Comparison of ENCODE assay signal across 30 cellular contexts in genomic region chr9:133805876-133806622, GRCh38.
"Had no signal": no experiment of that assay in that cellular context is flagged by ENCODE, and none has a peak within 500 bp of the region (broad histone marks: within the 10 kb centered on the region; RNA-seq: fewer than 3 reads in every experiment).

No MANE protein-coding gene starts in this region.

- H3K4me1 Mint-ChIP-seq: naive thymus-derived CD8-positive, alpha-beta T cell; neural crest cell had no signal

- H3K9ac ChIP-seq: parathyroid adenoma had no signal

- H3K36me3 Mint-ChIP-seq: naive thymus-derived CD8-positive, alpha-beta T cell; natural killer cell treated with Interleukin-12 subunit alpha and Interleukin-12 subunit beta and Interleukin-15 and Interleukin-18, amount 100 ng/mL, for 72 hours had no signal

- H3K9me3 Mint-ChIP-seq: naive thymus-derived CD8-positive, alpha-beta T cell; natural killer cell treated with Interleukin-12 subunit alpha and Interleukin-12 subunit beta and Interleukin-15 and Interleukin-18, amount 100 ng/mL, for 72 hours; nephron progenitor cell; neural crest cell; stimulated activated memory B cell treated with anti-CD40 and anti-IgM and Interleukin-4, amounts not matched to agents 10 μg/mL and 1 μg/mL and 100 μg/mL, for 72 hours; stimulated activated naive CD8-positive, alpha-beta T cell treated with anti-CD3 and anti-CD28 coated beads, Interleukin-15, Interleukin-2, amounts not matched to agents 100 ng/mL and 50 ng/mL, for 24 hours had no signal

- H3K36me3 ChIP-seq: ovary, thoracic aorta, vagina had no signal

- DNase-seq: naive thymus-derived CD8-positive, alpha-beta T cell; nephron progenitor cell; occipital lobe; ovary; posterior cingulate gyrus; psoas muscle; spleen; stimulated activated CD4-positive, alpha-beta T cell treated with anti-CD3 and anti-CD28 coated beads, Interleukin-12 subunit alpha, Interleukin-12 subunit beta, amount 100 ng/mL, for 4 hours; stimulated activated CD4-positive, alpha-beta T cell treated with anti-CD3 and anti-CD28 coated beads, Interleukin-1b, Interleukin-23, amount 100 ng/mL, for 48 hours; stimulated activated CD4-positive, alpha-beta T cell treated with anti-CD3 and anti-CD28 coated beads, Interleukin-4, amount 100 ng/mL, for 1 hour; stimulated activated CD4-positive, alpha-beta T cell treated with anti-CD3 and anti-CD28 coated beads, Interleukin-4, amount 100 ng/mL, for 4 hours; stimulated activated CD8-positive, alpha-beta memory T cell treated with anti-CD3 and anti-CD28 coated beads, Interleukin-4, amount 100 ng/mL, for 48 hours; stimulated activated naive CD4-positive, alpha-beta T cell treated with Interleukin-2 at 50 U/mL for 16 hours; stomach; thyroid gland; trophoblast cell had no signal

- H3K9me3 ChIP-seq: ovary, psoas muscle, spleen, stomach, thoracic aorta, thyroid gland, tibial nerve, upper lobe of left lung, vagina had no signal

- H3K27me3 Mint-ChIP-seq: naive thymus-derived CD8-positive, alpha-beta T cell; natural killer cell treated with Interleukin-12 subunit alpha and Interleukin-12 subunit beta and Interleukin-15 and Interleukin-18, amount 100 ng/mL, for 72 hours; progenitor cell of endocrine pancreas; stimulated activated memory B cell treated with anti-CD40 and anti-IgM and Interleukin-4, amounts not matched to agents 10 μg/mL and 1 μg/mL and 100 μg/mL, for 72 hours; stimulated activated naive CD8-positive, alpha-beta T cell treated with anti-CD3 and anti-CD28 coated beads, Interleukin-15, Interleukin-2, amounts not matched to agents 100 ng/mL and 50 ng/mL, for 24 hours had no signal

- H3K27ac Mint-ChIP-seq: naive thymus-derived CD8-positive, alpha-beta T cell; natural killer cell treated with Interleukin-12 subunit alpha and Interleukin-12 subunit beta and Interleukin-15 and Interleukin-18, amount 100 ng/mL, for 72 hours; nephron progenitor cell; stimulated activated memory B cell treated with anti-CD40 and anti-IgM and Interleukin-4, amounts not matched to agents 10 μg/mL and 1 μg/mL and 100 μg/mL, for 72 hours; stimulated activated naive CD8-positive, alpha-beta T cell treated with anti-CD3 and anti-CD28 coated beads, Interleukin-15, Interleukin-2, amounts not matched to agents 100 ng/mL and 50 ng/mL, for 24 hours had no signal

- H2AFZ ChIP-seq: parathyroid adenoma had no signal

- H3K4me3 Mint-ChIP-seq: naive thymus-derived CD8-positive, alpha-beta T cell; natural killer cell treated with Interleukin-12 subunit alpha and Interleukin-12 subunit beta and Interleukin-15 and Interleukin-18, amount 100 ng/mL, for 72 hours; nephron progenitor cell; neural crest cell; stimulated activated memory B cell treated with anti-CD40 and anti-IgM and Interleukin-4, amounts not matched to agents 10 μg/mL and 1 μg/mL and 100 μg/mL, for 72 hours; stimulated activated naive CD8-positive, alpha-beta T cell treated with anti-CD3 and anti-CD28 coated beads, Interleukin-15, Interleukin-2, amounts not matched to agents 100 ng/mL and 50 ng/mL, for 24 hours had no signal

- H3K4me3 ChIP-seq: ovary, psoas muscle, skin epidermis, smooth muscle cell, spleen, stomach, thoracic aorta, thyroid gland, tibial nerve, upper lobe of left lung, vagina had no signal

- H3K27me3 ChIP-seq: ovary, spleen, stomach, thyroid gland, tibial nerve, upper lobe of left lung, vagina had no signal

- ATAC-seq: naive thymus-derived CD8-positive, alpha-beta T cell; natural killer cell treated with Interleukin-12 subunit alpha and Interleukin-12 subunit beta and Interleukin-15 and Interleukin-18, amount 100 ng/mL, for 72 hours; psoas muscle; right cardiac atrium; sciatic nerve; stimulated activated memory B cell treated with anti-CD40 and anti-IgM and Interleukin-4, amounts not matched to agents 10 μg/mL and 1 μg/mL and 100 μg/mL, for 72 hours had no signal

- H3K4me1 ChIP-seq: parathyroid adenoma, psoas muscle, stomach, upper lobe of left lung, vagina had no signal

- H3K27ac ChIP-seq: ovary, parathyroid adenoma, psoas muscle, skin epidermis, spleen, stomach, thoracic aorta, thyroid gland, tibial nerve, upper lobe of left lung, vagina had no signal

- H3K4me2 ChIP-seq: smooth muscle cell had no signal
